20 cellular contexts compared by ENCODE assay signal in genomic region chr9:118366228-118366627, GRCh38.
"Had no signal": no experiment of that assay in that cellular context is flagged by ENCODE, and none has a peak within 500 bp of the region (broad histone marks: within the 10 kb centered on the region; RNA-seq: fewer than 3 reads in every experiment).

No MANE protein-coding gene starts in this region.

- H3K4me1 ChIP-seq: esophagus squamous epithelium, gastroesophageal sphincter, psoas muscle, spleen, stomach, transverse colon had no signal

- ATAC-seq: gastroesophageal sphincter; left cardiac atrium; left ventricle myocardium superior; naive thymus-derived CD8-positive, alpha-beta T cell; psoas muscle; sciatic nerve had no signal

- H3K4me1 Mint-ChIP-seq: naive thymus-derived CD8-positive, alpha-beta T cell had no signal

- H3K27me3 ChIP-seq: esophagus squamous epithelium, gastroesophageal sphincter, neutrophil, spleen, stomach, transverse colon had no signal

- H3K4me3 ChIP-seq: esophagus squamous epithelium, gastroesophageal sphincter, psoas muscle, spleen, stomach, thoracic aorta, transverse colon had no signal

- H3K9me3 ChIP-seq: neutrophil, psoas muscle, thoracic aorta, transverse colon had no signal

- H3K36me3 Mint-ChIP-seq: naive thymus-derived CD8-positive, alpha-beta T cell had no signal

- H3K36me3 ChIP-seq: esophagus squamous epithelium, gastroesophageal sphincter, neutrophil, spleen, stomach, thoracic aorta, transverse colon had no signal

- H3K4me3 Mint-ChIP-seq: naive thymus-derived CD8-positive, alpha-beta T cell had no signal

- H3K27ac ChIP-seq: esophagus squamous epithelium, gastroesophageal sphincter, neutrophil, psoas muscle, spleen, stomach, thoracic aorta, transverse colon had no signal

- DNase-seq: effector memory CD4-positive, alpha-beta T cell; esophagus squamous epithelium; foreskin fibroblast; glutamatergic neuron; kidney; left cardiac atrium; left ventricle myocardium superior; naive thymus-derived CD8-positive, alpha-beta T cell; psoas muscle; retina; spleen; stimulated activated CD4-positive, alpha-beta T cell treated with anti-CD3 and anti-CD28 coated beads, Interleukin-2, amount 100 ng/mL, for 24 hours; stimulated activated naive CD4-positive, alpha-beta T cell; stomach; substantia nigra; transverse colon had no signal

- H3K27ac Mint-ChIP-seq: naive thymus-derived CD8-positive, alpha-beta T cell had no signal

- H3K27me3 Mint-ChIP-seq: naive thymus-derived CD8-positive, alpha-beta T cell had no signal
